In the genomic region with DNA sequence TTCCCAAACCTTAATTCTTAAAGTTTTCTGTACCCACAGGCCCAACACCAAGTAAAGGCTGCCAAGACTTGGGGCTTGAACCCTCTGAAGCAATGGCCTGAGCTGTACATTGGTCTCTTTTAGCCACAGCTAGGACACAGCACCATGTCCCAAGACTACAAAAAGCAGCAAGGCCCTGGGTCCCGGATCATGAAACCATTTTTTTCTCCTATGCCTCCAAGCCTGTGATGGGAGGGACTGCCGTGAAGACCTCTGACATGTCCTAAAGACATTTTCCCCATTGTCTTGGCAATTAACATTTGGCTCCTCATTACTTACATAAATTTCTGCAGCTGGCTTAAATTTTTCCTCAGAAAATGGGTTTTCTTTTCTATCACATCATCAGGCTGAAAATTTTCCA, we compare ENCODE assay signal across 8 cellular contexts.
"Had no signal": no experiment of that assay in that cellular context is flagged by ENCODE, and none has a peak within 500 bp of the region (broad histone marks: within the 10 kb centered on the region; RNA-seq: fewer than 3 reads in every experiment).

No MANE protein-coding gene starts in this region.

- DNase-seq: GOT3, H7, IMR-90, Kasumi-1, KBM-7 had no signal

- ATAC-seq: HCT116 had no signal

- H3K36me3 ChIP-seq: HAP-1 had no signal

- H3K4me3 ChIP-seq: HAP-1 had no signal

- H3K4me1 ChIP-seq: HAP-1 had no signal

- FAIRE-seq: HTR-8/SVneo had no signal
